ENCODE assay signal across 1 cellular context in the genomic region with DNA sequence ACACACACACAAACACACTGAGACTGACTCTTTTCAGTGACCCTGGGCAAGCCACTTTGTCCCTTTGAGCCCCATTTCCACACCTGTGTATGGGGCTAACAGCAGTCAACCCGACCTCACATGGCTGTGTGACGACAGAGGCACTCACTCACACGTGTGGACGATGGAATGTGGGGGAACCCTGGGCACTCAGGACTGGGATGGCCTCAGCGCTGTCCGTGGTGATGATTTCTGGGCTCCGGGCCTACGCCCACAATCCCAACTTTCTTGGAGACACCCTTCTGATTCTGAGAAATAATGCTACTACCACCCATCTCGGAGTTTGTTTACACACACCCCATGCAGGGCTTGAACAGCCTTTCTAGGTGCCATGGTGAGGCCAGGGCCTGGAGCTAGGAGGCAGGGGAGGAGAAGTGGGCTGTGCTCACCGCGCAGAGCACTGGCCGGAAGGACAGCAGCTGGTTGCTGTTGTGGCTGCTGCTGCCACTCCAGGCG.
TF ChIP-seq lines count a peak whose summit lies in the region.

No MANE protein-coding gene starts in this region.

TF ChIP-seq in endothelial cell of umbilical vein, 7 proteins besides CTCF, POLR2A, EP300 and RAD21:
- TF ChIP-seq EZH2 (IDR thresholded peaks at IDR 0.05; ENCODE audit: borderline replicate concordance, low read depth, low read length, severe bottlenecking) (peak; percentile 54), FOS (IDR thresholded peaks at IDR 0.05; ENCODE audit: borderline replicate concordance, insufficient read depth, low read length) (no peak)
